In the genomic region with DNA sequence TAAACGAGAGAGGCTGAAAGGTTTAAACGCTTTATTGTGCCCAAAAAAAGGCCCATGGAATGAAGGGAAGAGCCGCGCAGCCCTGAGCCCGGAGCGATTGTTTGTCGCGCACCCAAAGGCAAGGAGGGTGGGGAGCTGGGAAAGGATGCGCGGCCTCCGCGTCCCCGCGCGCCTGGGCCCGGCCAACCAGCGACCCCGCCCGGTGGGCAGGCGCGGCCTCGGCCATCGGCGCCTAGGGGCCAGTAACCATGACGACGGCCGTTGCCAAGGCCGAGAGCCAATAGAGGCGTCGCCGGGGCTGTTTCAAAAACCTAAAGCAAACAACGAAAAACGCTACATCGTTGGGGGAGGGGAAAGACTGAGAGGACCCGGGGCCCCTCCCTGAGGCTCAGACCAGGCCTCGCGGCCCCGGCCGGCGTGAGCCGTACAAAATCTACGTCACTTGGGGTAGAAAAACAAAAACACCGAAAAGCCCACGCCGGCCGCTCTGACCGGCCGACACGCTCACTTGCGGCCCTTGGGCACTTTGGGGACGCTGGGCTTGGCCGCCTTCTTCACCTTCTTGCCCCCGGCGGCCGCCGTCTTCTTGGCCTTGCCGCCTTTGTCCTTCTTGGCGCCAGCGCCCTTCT, we compare ENCODE assay signal across 8 cellular contexts. TPM values are rescaled to one million over a fixed set of nuclear protein-coding genes. Genes with fewer than 3 reads are reported as not detected.
DNase-seq lines count a peak whose midpoint lies in the region; ATAC-seq, FAIRE-seq and TF ChIP-seq lines count a peak whose summit lies in the region.

No MANE protein-coding gene starts in this region.

- H3K4me3 ChIP-seq in endothelial cell of umbilical vein (replicated peaks in 1 of 3; ENCODE audit: insufficient read depth in 1 of 3, low read depth in 1 of 3, low read length in 3 of 3) = peak overlapping the region; percentile 3 to 90 (median 65)

- POLR2A ChIA-PET in endothelial cell of umbilical vein (lab: Charles Lee) = interaction anchor here (0.5 to 2.2 kb wide), 2 partner anchors 9 to 57 kb away, joined by 3 to 11 read pairs; no protein-coding TSS in a partner anchor

- peak overlapping the region; percentile 22 for H3K27ac ChIP-seq in endothelial cell of umbilical vein (ENCODE audit: insufficient read depth, low read depth, low read length)

- no peaks in the 10 kb centered on the region for H3K36me3 ChIP-seq in endothelial cell of umbilical vein (ENCODE audit: control insufficient read depth in 2 of 2, extremely low read depth in 1 of 2, insufficient read depth in 2 of 2, low read length in 2 of 2)

- no peaks in the 10 kb centered on the region for H3K9me1 ChIP-seq in endothelial cell of umbilical vein (replicated peaks; ENCODE audit: control insufficient read depth, extremely low read depth, insufficient read depth, low read length)

- peak; percentile 22 for ATAC-seq in memory B cell (ENCODE audit: low read depth)
- ATAC-seq in HG03378 (IDR thresholded peaks at IDR 0.05; ENCODE audit: unreplicated experiment) = no peak

- intact Hi-C loops in endothelial cell of umbilical vein (cut with micrococcal nuclease) = loop anchor here (1.0 to 5.0 kb wide), 3 partner anchors 10 to 133 kb away; partner anchors contain the start of gene CNBP

- DNase-seq in GM04504 (ENCODE audit: low read depth) = peak; percentile 72
- peak; percentile 66 for DNase-seq in HS-5 (ENCODE audit: low read depth)
- DNase-seq in NCI-H748 treated with DMSO at 0.1 percent for 48 hours (lab: John Stamatoyannopoulos, UW) = peak; percentile 88
- peak; percentile 9 for DNase-seq in activated T-cell treated with anti-CD3 and anti-CD28 coated beads for 4 hours
- DNase-seq in endothelial cell of umbilical vein (ENCODE audit: low read depth, low spot score) = peak; percentile 85
- no peak for DNase-seq in memory B cell (ENCODE audit: low spot score in 2 of 2)
- DNase-seq in stimulated activated CD8-positive, alpha-beta memory T cell treated with anti-CD3 and anti-CD28 coated beads, Interleukin-15, amount 100 ng/mL, for 48 hours (ENCODE audit: low read depth in 2 of 2) = peak; percentile 53 to 58

- H3K4me1 ChIP-seq in endothelial cell of umbilical vein (ENCODE audit: control insufficient read depth, extremely low read depth, insufficient read depth, low read length) = peaks cover 4% of the 10 kb centered on the region

- H3K9me3 Mint-ChIP-seq in memory B cell = no peaks in the 10 kb centered on the region

- BruUV-seq in endothelial cell of umbilical vein (replicated peaks; lab: Mats Ljungman, UMichigan) = no TSS peak

- no peaks in the 10 kb centered on the region for H3K9me3 ChIP-seq in endothelial cell of umbilical vein (replicated peaks; ENCODE audit: control insufficient read depth, insufficient read depth, low read length)

- H3K4me3 Mint-ChIP-seq in memory B cell = peak overlapping the region; percentile 78

- no peaks in the 10 kb centered on the region for H3K27me3 ChIP-seq in endothelial cell of umbilical vein (ENCODE audit: control insufficient read depth in 2 of 2, insufficient read depth in 2 of 2, low read length in 2 of 2)

- peak overlapping the region; percentile 78 for H3K9ac ChIP-seq in endothelial cell of umbilical vein (replicated peaks; ENCODE audit: extremely low read depth, insufficient read depth, low read length)

- H3K79me2 ChIP-seq in endothelial cell of umbilical vein (ENCODE audit: control insufficient read depth, insufficient read depth, low read length) = peaks cover 2% of the 10 kb centered on the region

- peaks cover 19% of the 10 kb centered on the region for H3K4me1 Mint-ChIP-seq in memory B cell

- H3K4me2 ChIP-seq in endothelial cell of umbilical vein (ENCODE audit: insufficient read depth, low read length) = peak overlapping the region; percentile 21

- peaks cover 3% of the 10 kb centered on the region for H3K36me3 Mint-ChIP-seq in memory B cell

- H3K27ac Mint-ChIP-seq in memory B cell = peak overlapping the region; percentile 51

- dilution Hi-C loops in endothelial cell of umbilical vein (cut with MboI; ENCODE audit: extremely low pct_ligation_motif_present, low sequenced_read_pairs) = no loop called here

- TF ChIP-seq POLR2A in endothelial cell of umbilical vein (IDR thresholded peaks at IDR 0.05; ENCODE audit: low read depth, low read length) = peak; percentile 67

- CTCF ChIA-PET in endothelial cell of umbilical vein (lab: Charles Lee) = interaction anchor here (1.4 to 2.7 kb wide), 5 partner anchors 14 to 344 kb away, joined by 4 to 26 read pairs (median 5); no protein-coding TSS in a partner anchor

- TF ChIP-seq CTCF in endothelial cell of umbilical vein (IDR thresholded peaks at IDR 0.05; ENCODE audit: extremely low read depth in 1 of 2, insufficient read depth in 1 of 2, low read depth in 1 of 2, low read length in 2 of 2) = peak in 1 of 2 donors; percentile 6

- FAIRE-seq in endothelial cell of umbilical vein (lab: Jason Lieb, UNC) = peak; percentile 80

- no peaks in the 10 kb centered on the region for H4K20me1 ChIP-seq in endothelial cell of umbilical vein (replicated peaks; ENCODE audit: control insufficient read depth, extremely low read depth, insufficient read depth, low read length)

- no peak overlapping the region for H2AFZ ChIP-seq in endothelial cell of umbilical vein (ENCODE audit: low read depth, low read length)

- H3K27me3 Mint-ChIP-seq in memory B cell = peaks cover 11% of the 10 kb centered on the region

TF ChIP-seq in endothelial cell of umbilical vein, 7 proteins besides CTCF, POLR2A, EP300 and RAD21:
- TF ChIP-seq, protein P1, sequence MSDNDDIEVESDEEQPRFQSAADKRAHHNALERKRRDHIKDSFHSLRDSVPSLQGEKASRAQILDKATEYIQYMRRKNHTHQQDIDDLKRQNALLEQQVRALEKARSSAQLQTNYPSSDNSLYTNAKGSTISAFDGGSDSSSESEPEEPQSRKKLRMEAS (IDR thresholded peaks at IDR 0.05; ENCODE audit: insufficient read depth, insufficient read length) = peak; percentile 26
- no peak for TF ChIP-seq FOS (IDR thresholded peaks at IDR 0.05; ENCODE audit: borderline replicate concordance, insufficient read depth, low read length)
- peak; percentile 68 for TF ChIP-seq POLR2AphosphoS5 (IDR thresholded peaks at IDR 0.05; ENCODE audit: insufficient read depth, low read depth, low read length)

RNA-seq across cellular contexts. Expression of gene HMCES, which starts 36.2 kb away (rescaled TPM):
- 38.9 and 40.8 TPM in 2 replicates for total RNA-seq in endothelial cell of umbilical vein
- polyA plus RNA-seq in endothelial cell of umbilical vein = 21.7 and 30.6 TPM in 2 replicates
- 31.6 and 40.7 TPM in 2 replicates for polyA plus RNA-seq in endothelial cell of umbilical vein (2011; cell fraction: cytosol; rRNA removed)
- 24.2 and 26.0 TPM in 2 replicates for polyA plus RNA-seq in endothelial cell of umbilical vein (2011; cell fraction: nucleus; rRNA removed)
- 25.9 and 32.4 TPM in 2 replicates for polyA plus RNA-seq in endothelial cell of umbilical vein (2012)
- polyA minus RNA-seq in endothelial cell of umbilical vein = 16.4 and 17.8 TPM in 2 replicates
- polyA minus RNA-seq in endothelial cell of umbilical vein (2011; cell fraction: cytosol; rRNA and poly(A)+ RNA removed) = 12.2 TPM
- 5.3 and 7.0 TPM in 2 replicates for polyA minus RNA-seq in endothelial cell of umbilical vein (2011; cell fraction: nucleus; rRNA and poly(A)+ RNA removed)

Comparison
In these comparisons a context has a peak if more than half of its experiments do, and no peak if none do; other contexts are left out.
1. DNase-seq: peak in GM04504 (single experiment), HS-5 (single experiment), NCI-H748 treated with DMSO at 0.1 percent for 48 hours (single experiment), activated T-cell treated with anti-CD3 and anti-CD28 coated beads for 4 hours (single experiment), endothelial cell of umbilical vein (single experiment) and stimulated activated CD8-positive, alpha-beta memory T cell treated with anti-CD3 and anti-CD28 coated beads, Interleukin-15, amount 100 ng/mL, for 48 hours (2 of 2); none in memory B cell (0 of 2).